27 cellular contexts compared by ENCODE assay signal in genomic region chr5:119221330-119221729, GRCh38.
"Had no signal": no experiment of that assay in that cellular context is flagged by ENCODE, and none has a peak within 500 bp of the region (broad histone marks: within the 10 kb centered on the region; RNA-seq: fewer than 3 reads in every experiment).

No MANE protein-coding gene starts in this region.

- H3K4me3 Mint-ChIP-seq: dendritic cell treated with granulocyte-macrophage colony-stimulating factor and Interleukin-4, amounts not matched to agents 40 ng/mL and 50 ng/mL, for 4 days; effector memory CD8-positive, alpha-beta T cell; endodermal cell; mesothelial cell of epicardium; naive thymus-derived CD8-positive, alpha-beta T cell had no signal

- H3K27ac ChIP-seq: epithelial cell of prostate, esophagus squamous epithelium, gastrocnemius medialis, heart right ventricle, left lung, lower lobe of right lung had no signal

- H3K4me1 ChIP-seq: esophagus squamous epithelium, gastrocnemius medialis, heart right ventricle, left lung, lower lobe of right lung had no signal

- DNase-seq: cortex of kidney; effector CD8-positive, alpha-beta T cell; effector memory CD8-positive, alpha-beta T cell; endodermal cell; erythroblast; esophagus squamous epithelium; foreskin fibroblast; foreskin melanocyte; gastrocnemius medialis; glutamatergic neuron; head of caudate nucleus; heart right ventricle; hippocampal formation; left cardiac atrium; left lung; left ventricle myocardium superior; lower lobe of right lung; mesenchymal stem cell; mucosa of descending colon; naive thymus-derived CD8-positive, alpha-beta T cell had no signal

- H3K27ac Mint-ChIP-seq: endodermal cell, mesothelial cell of epicardium had no signal

- H3K9me3 ChIP-seq: esophagus squamous epithelium, gastrocnemius medialis, heart right ventricle, left lung, lower lobe of right lung, mucosa of descending colon had no signal

- H3K4me3 ChIP-seq: esophagus squamous epithelium, gastrocnemius medialis, heart right ventricle, left lung, lower lobe of right lung, mucosa of descending colon had no signal

- ATAC-seq: effector memory CD8-positive, alpha-beta T cell; esophagus mucosa; gastrocnemius medialis; heart right ventricle; left cardiac atrium; left lung; left ventricle myocardium superior; lower lobe of right lung; mucosa of descending colon; naive thymus-derived CD8-positive, alpha-beta T cell had no signal

- H3K4me1 Mint-ChIP-seq: endodermal cell had no signal

- H3K9me3 Mint-ChIP-seq: dendritic cell treated with granulocyte-macrophage colony-stimulating factor and Interleukin-4, amounts not matched to agents 40 ng/mL and 50 ng/mL, for 4 days; effector memory CD8-positive, alpha-beta T cell; endodermal cell; mesothelial cell of epicardium; naive B cell; naive thymus-derived CD8-positive, alpha-beta T cell had no signal

- H3K27me3 ChIP-seq: esophagus squamous epithelium, gastrocnemius medialis, heart right ventricle, left lung had no signal

- FAIRE-seq: endometrium, keratinocyte had no signal

- H3K27me3 Mint-ChIP-seq: dendritic cell treated with granulocyte-macrophage colony-stimulating factor and Interleukin-4, amounts not matched to agents 40 ng/mL and 50 ng/mL, for 4 days; effector memory CD8-positive, alpha-beta T cell; naive B cell; naive thymus-derived CD8-positive, alpha-beta T cell had no signal
